ENCODE assay signal across 1 cellular context in genomic region chr2:166360426-166360825, GRCh38.
TF ChIP-seq lines count a peak whose summit lies in the region.

No MANE protein-coding gene starts in this region.

TF ChIP-seq in K562, 482 proteins besides CTCF, POLR2A, EP300 and RAD21:
- TF ChIP-seq BHLHE40 (IDR thresholded peaks at IDR 0.05; ENCODE audit: low read length) (no peak), ZC3H11A (IDR thresholded peaks at IDR 0.05; ENCODE audit: low read depth, low read length) (no peak)
